Comparison of ENCODE assay signal across 24 cellular contexts in genomic region chr2:30940805-30941204, GRCh38.
DNase-seq lines count a peak whose midpoint lies in the region; ATAC-seq and TF ChIP-seq lines count a peak whose summit lies in the region.
"Had no signal": no experiment of that assay in that cellular context is flagged by ENCODE, and none has a peak within 500 bp of the region (broad histone marks: within the 10 kb centered on the region; RNA-seq: fewer than 3 reads in every experiment).

No MANE protein-coding gene starts in this region.

- H3K27ac ChIP-seq in temporal lobe (ENCODE audit: low read depth, low read length) (peak overlapping the region; percentile 29), colonic mucosa (no peak overlapping the region)
- H3K27ac ChIP-seq in CD8-positive, alpha-beta T cell (ENCODE audit: low read depth, low read length) = no peak overlapping the region
- H3K27ac ChIP-seq: A549; BLaER1 treated with 17β-estradiol and CSF1 and Interleukin-3, amounts not matched to agents 10 nM and 100 nM; C4-2B had no signal

- H3K9me3 Mint-ChIP-seq in nephron progenitor cell = no peaks in the 10 kb centered on the region
- no peaks in the 10 kb centered on the region for H3K9me3 Mint-ChIP-seq in CD8-positive, alpha-beta T cell
- H3K9me3 Mint-ChIP-seq: CD4-positive, alpha-beta T cell; CD8-positive, alpha-beta memory T cell had no signal

- H3K9ac ChIP-seq in colonic mucosa (ENCODE audit: low read depth in 2 of 2, low read length in 2 of 2) = no peak overlapping the region
- H3K9ac ChIP-seq: BLaER1 treated with 17β-estradiol and CSF1 and Interleukin-3, amounts not matched to agents 10 nM and 100 nM had no signal

- no peak for TF ChIP-seq CTCF in nephron progenitor cell (IDR thresholded peaks at IDR 0.05)
- TF ChIP-seq CTCF in colonic mucosa (IDR thresholded peaks at IDR 0.05) = no peak
- TF ChIP-seq CTCF in CD8-positive, alpha-beta T cell (IDR thresholded peaks at IDR 0.05) = no peak

- H3K9me3 ChIP-seq in colonic mucosa = no peaks in the 10 kb centered on the region
- no peaks in the 10 kb centered on the region for H3K9me3 ChIP-seq in CD8-positive, alpha-beta T cell (ENCODE audit: low read length)
- H3K9me3 ChIP-seq: A549; BLaER1 treated with 17β-estradiol and CSF1 and Interleukin-3, amounts not matched to agents 10 nM and 100 nM had no signal

- H3K27me3 ChIP-seq in colonic mucosa = no peaks in the 10 kb centered on the region
- no peaks in the 10 kb centered on the region for H3K27me3 ChIP-seq in CD8-positive, alpha-beta T cell (ENCODE audit: insufficient read depth, low read length)
- H3K27me3 ChIP-seq: BLaER1 treated with 17β-estradiol and CSF1 and Interleukin-3, amounts not matched to agents 10 nM and 100 nM had no signal

- no peak overlapping the region for H3K4me3 ChIP-seq in colonic mucosa
- H3K4me3 ChIP-seq in CD8-positive, alpha-beta T cell (ENCODE audit: low read depth, low read length) = no peak overlapping the region
- H3K4me3 ChIP-seq: A549; BLaER1 treated with 17β-estradiol and CSF1 and Interleukin-3, amounts not matched to agents 10 nM and 100 nM; GM12878 had no signal

- DNase-seq in left colon = no peak
- peak; percentile 84 for DNase-seq in left kidney (ENCODE audit: low read depth, low spot score)
- peak; percentile 12 for DNase-seq in nephron progenitor cell
- DNase-seq in colonic mucosa = no peak
- DNase-seq in CD8-positive, alpha-beta T cell = no peak
- no peak for DNase-seq in A172 (ENCODE audit: low spot score)
- DNase-seq: 8988T; AML-193; CD4-positive, alpha-beta T cell; COR-L47; DMS 273 treated with DMSO at 0.1 percent for 48 hours; DMS153; DMS53; DMS79; DND-41; EL; GDM1 had no signal

- ATAC-seq in left colon = peak; percentile 35
- ATAC-seq in CD8-positive, alpha-beta T cell = no peak
- ATAC-seq: A549, GM12878 had no signal

- H3K27me3 Mint-ChIP-seq in nephron progenitor cell (ENCODE audit: low read depth, poor library complexity) = peaks cover 20% of the 10 kb centered on the region
- no peaks in the 10 kb centered on the region for H3K27me3 Mint-ChIP-seq in CD8-positive, alpha-beta T cell (ENCODE audit: low read depth)
- H3K27me3 Mint-ChIP-seq: B cell; CD4-positive, alpha-beta T cell had no signal

- H3K4me3 Mint-ChIP-seq in nephron progenitor cell = no peak overlapping the region
- no peak overlapping the region for H3K4me3 Mint-ChIP-seq in CD8-positive, alpha-beta T cell
- H3K4me3 Mint-ChIP-seq: B cell; CD4-positive, alpha-beta T cell; CD8-positive, alpha-beta memory T cell had no signal

- H3K36me3 Mint-ChIP-seq in nephron progenitor cell (ENCODE audit: low read depth) = no peaks in the 10 kb centered on the region
- no peaks in the 10 kb centered on the region for H3K36me3 Mint-ChIP-seq in CD8-positive, alpha-beta T cell
- H3K36me3 Mint-ChIP-seq: CD8-positive, alpha-beta memory T cell had no signal

- peaks cover 39% of the 10 kb centered on the region for H3K4me1 Mint-ChIP-seq in nephron progenitor cell
- no peaks in the 10 kb centered on the region for H3K4me1 Mint-ChIP-seq in CD8-positive, alpha-beta T cell (ENCODE audit: low read depth)
- H3K4me1 Mint-ChIP-seq: B cell; CD8-positive, alpha-beta memory T cell had no signal

- no peaks in the 10 kb centered on the region for H3K36me3 ChIP-seq in colonic mucosa
- no peaks in the 10 kb centered on the region for H3K36me3 ChIP-seq in CD8-positive, alpha-beta T cell (ENCODE audit: insufficient read depth, low read length)

- CTCF ChIA-PET in CD8-positive, alpha-beta T cell (lab: Charles Lee) = no interaction called here

- intact Hi-C loops in left colon (cut with DNase I, micrococcal nuclease) = no loop called here
- intact Hi-C loops in colonic mucosa (cut with DNase I) = no loop called here
- intact Hi-C loops in CD8-positive, alpha-beta T cell (cut with DNase I, micrococcal nuclease) = no loop called here

- H3K27ac Mint-ChIP-seq in nephron progenitor cell = no peak overlapping the region
- no peak overlapping the region for H3K27ac Mint-ChIP-seq in CD8-positive, alpha-beta T cell
- H3K27ac Mint-ChIP-seq: B cell; CD4-positive, alpha-beta T cell; CD8-positive, alpha-beta memory T cell had no signal

- POLR2A ChIA-PET in CD8-positive, alpha-beta T cell (lab: Charles Lee) = no interaction called here

- no peaks in the 10 kb centered on the region for H3K4me1 ChIP-seq in colonic mucosa
- no peaks in the 10 kb centered on the region for H3K4me1 ChIP-seq in CD8-positive, alpha-beta T cell (ENCODE audit: insufficient read depth, low read length)
- H3K4me1 ChIP-seq: A549 had no signal

Comparison
In these comparisons a context has a peak if more than half of its experiments do, and no peak if none do; other contexts are left out.
1. DNase-seq: peak in left kidney (single experiment) and nephron progenitor cell (single experiment); none in left colon (0 of 2), colonic mucosa (single experiment), CD8-positive, alpha-beta T cell (0 of 7) and A172 (single experiment).